8 cellular contexts compared by ENCODE assay signal in genomic region chr3:105367406-105368213, GRCh38. TPM values are rescaled to one million over a fixed set of nuclear protein-coding genes. Genes with fewer than 3 reads are reported as not detected.
DNase-seq lines count a peak whose midpoint lies in the region; ATAC-seq and TF ChIP-seq lines count a peak whose summit lies in the region.

No MANE protein-coding gene starts in this region.

- H3K4me1 ChIP-seq in BE2C, result peaks cover 13% of the 10 kb centered on the region

- DNase-seq in BE2C (peak; percentile 53), OCI-M1 (lab: John Stamatoyannopoulos, UW) (peak; percentile 92), fibroblast of gingiva (ENCODE audit: low read depth) (peak; percentile 63), naive B cell (peak; percentile 76)
- DNase-seq in activated T-cell treated with anti-CD3 and anti-CD28 coated beads, Interleukin-2, amount 50 U/mL, for 72 hours, result peak; percentile 83 to 87

- H3K27me3 ChIP-seq in BE2C, result no peaks in the 10 kb centered on the region

- peak overlapping the region; percentile 82 for H3K4me3 ChIP-seq in BE2C (ENCODE audit: low read depth, low read length)

- TF ChIP-seq CTCF in BE2C (IDR thresholded peaks at IDR 0.05; ENCODE audit: low read depth, low read length), result peak; percentile 9; the same call in 1 of the 2 replicates

- H3K36me3 ChIP-seq in BE2C, result peaks cover 6% of the 10 kb centered on the region

- no peaks in the 10 kb centered on the region for H3K9me3 Mint-ChIP-seq in activated T-cell treated with anti-CD3 and anti-CD28 coated beads, Interleukin-2, amount 50 U/mL, for 72 hours
- no peaks in the 10 kb centered on the region for H3K9me3 Mint-ChIP-seq in naive B cell
- H3K9me3 Mint-ChIP-seq in stimulated activated naive CD8-positive, alpha-beta T cell treated with anti-CD3 and anti-CD28 coated beads, Interleukin-15, Interleukin-2, amounts not matched to agents 100 ng/mL and 50 ng/mL, for 24 hours, result no peaks in the 10 kb centered on the region

- peak overlapping the region; percentile 87 to 89 for H3K4me3 Mint-ChIP-seq in activated T-cell treated with anti-CD3 and anti-CD28 coated beads, Interleukin-2, amount 50 U/mL, for 72 hours
- peak overlapping the region; percentile 93 to 100 (median 97) for H3K4me3 Mint-ChIP-seq in naive B cell
- H3K4me3 Mint-ChIP-seq in stimulated activated naive CD8-positive, alpha-beta T cell treated with anti-CD3 and anti-CD28 coated beads, Interleukin-15, Interleukin-2, amounts not matched to agents 100 ng/mL and 50 ng/mL, for 24 hours, result peak overlapping the region; percentile 91

- H3K36me3 Mint-ChIP-seq in activated T-cell treated with anti-CD3 and anti-CD28 coated beads, Interleukin-2, amount 50 U/mL, for 72 hours (ENCODE audit: insufficient read depth in 2 of 2), result peaks cover 2 to 3% of the 10 kb centered on the region in 2 donors
- H3K36me3 Mint-ChIP-seq in naive B cell, result no peaks in the 10 kb centered on the region
- H3K36me3 Mint-ChIP-seq in stimulated activated naive CD8-positive, alpha-beta T cell treated with anti-CD3 and anti-CD28 coated beads, Interleukin-15, Interleukin-2, amounts not matched to agents 100 ng/mL and 50 ng/mL, for 24 hours (ENCODE audit: low read depth), result no peaks in the 10 kb centered on the region

- H3K9me3 ChIP-seq in BE2C, result no peaks in the 10 kb centered on the region

- ATAC-seq in GM19025 (IDR thresholded peaks at IDR 0.05; ENCODE audit: low read depth, unreplicated experiment) (peak; percentile 20), HG03354 (IDR thresholded peaks at IDR 0.05; ENCODE audit: poor library complexity, severe bottlenecking, unreplicated experiment) (peak; percentile 29), naive B cell (ENCODE audit: low read depth in 2 of 2) (peak; percentile 37 to 38)
- ATAC-seq in activated T-cell treated with anti-CD3 and anti-CD28 coated beads, Interleukin-2, amount 50 U/mL, for 72 hours (replicated peaks in 1 of 2), result peak; percentile 49 to 53

- peak overlapping the region; percentile 95 for H3K27ac Mint-ChIP-seq in activated T-cell treated with anti-CD3 and anti-CD28 coated beads, Interleukin-2, amount 50 U/mL, for 72 hours
- H3K27ac Mint-ChIP-seq in naive B cell, result peak overlapping the region; percentile 99 to 100 (median 100)
- peak overlapping the region; percentile 98 for H3K27ac Mint-ChIP-seq in stimulated activated naive CD8-positive, alpha-beta T cell treated with anti-CD3 and anti-CD28 coated beads, Interleukin-15, Interleukin-2, amounts not matched to agents 100 ng/mL and 50 ng/mL, for 24 hours

- peaks cover 42% of the 10 kb centered on the region for H3K4me1 Mint-ChIP-seq in activated T-cell treated with anti-CD3 and anti-CD28 coated beads, Interleukin-2, amount 50 U/mL, for 72 hours (ENCODE audit: low read depth)
- peaks cover 25 to 45% (median 30%) of the 10 kb centered on the region in 3 donors for H3K4me1 Mint-ChIP-seq in naive B cell
- peaks cover 51% of the 10 kb centered on the region for H3K4me1 Mint-ChIP-seq in stimulated activated naive CD8-positive, alpha-beta T cell treated with anti-CD3 and anti-CD28 coated beads, Interleukin-15, Interleukin-2, amounts not matched to agents 100 ng/mL and 50 ng/mL, for 24 hours (ENCODE audit: low read depth)

- peaks cover 29% of the 10 kb centered on the region for H3K27me3 Mint-ChIP-seq in activated T-cell treated with anti-CD3 and anti-CD28 coated beads, Interleukin-2, amount 50 U/mL, for 72 hours (ENCODE audit: low read depth)
- peaks cover 8 to 13% (median 8%) of the 10 kb centered on the region in 3 donors for H3K27me3 Mint-ChIP-seq in naive B cell
- H3K27me3 Mint-ChIP-seq in stimulated activated naive CD8-positive, alpha-beta T cell treated with anti-CD3 and anti-CD28 coated beads, Interleukin-15, Interleukin-2, amounts not matched to agents 100 ng/mL and 50 ng/mL, for 24 hours, result peaks cover 26% of the 10 kb centered on the region

RNA-seq across cellular contexts. Expression of gene ALCAM, which starts 0.9 kb away (rescaled TPM):
- polyA plus RNA-seq in BE2C (2012; ENCODE audit: insufficient read depth, insufficient read length, low read depth), result 67.4 TPM
- total RNA-seq in activated T-cell treated with anti-CD3 and anti-CD28 coated beads, Interleukin-2, amount 50 U/mL, for 72 hours, result 10 to 100 TPM; 19.4 to 22.0 TPM
- 10 to 100 TPM; 14.1 to 22.5 (median 18.1) TPM for polyA plus RNA-seq in naive B cell (ENCODE audit: low read depth in 6 of 6)

Comparison
In these comparisons a context has a peak if more than half of its experiments do, and no peak if none do; other contexts are left out.
1. Peak in every context shown above with its lines: DNase-seq, ATAC-seq and H3K4me3 ChIP-seq.